33 cellular contexts compared by ENCODE assay signal in genomic region chr14:98347686-98348085, GRCh38.
"Had no signal": no experiment of that assay in that cellular context is flagged by ENCODE, and none has a peak within 500 bp of the region (broad histone marks: within the 10 kb centered on the region; RNA-seq: fewer than 3 reads in every experiment).

No MANE protein-coding gene starts in this region.

- H3K9me3 ChIP-seq: colonic mucosa, Peyer's patch had no signal

- H3K27me3 Mint-ChIP-seq: activated naive CD8-positive, alpha-beta T cell; activated naive CD8-positive, alpha-beta T cell treated with anti-CD3 and anti-CD28 coated beads, Interleukin-2, amount 50 U/mL, for 24 hours; activated T-cell treated with anti-CD3 and anti-CD28 coated beads, Interleukin-2, amount 50 U/mL, for 24 hours; central memory CD8-positive, alpha-beta T cell had no signal

- H3K27me3 ChIP-seq: cardiac muscle cell, colonic mucosa, Peyer's patch had no signal

- H3K27ac Mint-ChIP-seq: activated CD8-positive, alpha-beta T cell treated with anti-CD3 and anti-CD28 coated beads, Interleukin-2, amount 10 ng/mL, durations not matched to agents 7 days and 5 days; activated naive CD8-positive, alpha-beta T cell; activated naive CD8-positive, alpha-beta T cell treated with anti-CD3 and anti-CD28 coated beads, Interleukin-2, amount 50 U/mL, for 24 hours; activated T-cell treated with anti-CD3 and anti-CD28 coated beads, Interleukin-2, amount 50 U/mL, for 24 hours; activated T-helper 2 cell treated with anti-CD3 and anti-CD28 coated beads, Interferon-gamma antibody, Interleukin-2, Interleukin-4, amounts not matched to agents 10 μg/mL and 5 μg/mL and 100 μg/mL, durations not matched to agents 14 hours and 24 hours and 36 hours had no signal

- DNase-seq: activated CD4-positive, alpha-beta T cell treated with anti-CD3 and anti-CD28 coated beads for 1 hour; activated CD4-positive, alpha-beta T cell treated with anti-CD3 and anti-CD28 coated beads for 48 hours; activated CD4-positive, CD25-positive, alpha-beta regulatory T cell; activated CD8-positive, alpha-beta T cell treated with anti-CD3 and anti-CD28 coated beads, Interleukin-2, amount 10 ng/mL, durations not matched to agents 7 days and 5 days; activated gamma-delta T cell; activated naive CD4-positive, alpha-beta T cell treated with Interleukin-2 at 50 U/mL for 16 hours; activated naive CD8-positive, alpha-beta T cell treated with anti-CD3 and anti-CD28 coated beads, Interleukin-2, amount 50 U/mL, for 24 hours; activated T-cell treated with anti-CD3 and anti-CD28 coated beads, Interleukin-2, amount 50 U/mL, for 24 hours; aorta; colonic mucosa; MM.1S; MV-4-11; NCI-H1092; NCI-H1436 treated with DMSO at 0.1 percent for 48 hours; NCI-H1694 treated with DMSO at 0.1 percent for 48 hours; NCI-H2029; NCI-H2171 treated with DMSO at 0.1 percent for 48 hours; NCI-H2227 treated with DMSO at 0.1 percent for 48 hours; NCI-H524 treated with DMSO at 0.1 percent for 48 hours; NCI-H748 treated with DMSO at 0.1 percent for 48 hours; NK-92 treated with Interleukin-12 subunit alpha and Interleukin-12 subunit beta, amount 100 ng/mL, for 24 hours; PC-3; Peyer's patch; RPMI8226; SW 1271; T-helper 1 cell; T-helper 2 cell; T-helper 9 cell; WERI-Rb-1 had no signal

- ATAC-seq: activated CD8-positive, alpha-beta T cell treated with anti-CD3 and anti-CD28 coated beads, Interleukin-2, amount 10 ng/mL, durations not matched to agents 7 days and 5 days; activated naive CD8-positive, alpha-beta T cell treated with anti-CD3 and anti-CD28 coated beads, Interleukin-2, amount 50 U/mL, for 24 hours; PC-3 had no signal

- H3K4me1 Mint-ChIP-seq: activated naive CD8-positive, alpha-beta T cell treated with anti-CD3 and anti-CD28 coated beads, Interleukin-2, amount 50 U/mL, for 24 hours; central memory CD8-positive, alpha-beta T cell had no signal

- H3K4me1 ChIP-seq: colonic mucosa, Peyer's patch had no signal

- H3K9me3 Mint-ChIP-seq: activated naive CD8-positive, alpha-beta T cell treated with anti-CD3 and anti-CD28 coated beads, Interleukin-2, amount 50 U/mL, for 24 hours; activated T-cell treated with anti-CD3 and anti-CD28 coated beads, Interleukin-2, amount 50 U/mL, for 24 hours; activated T-helper 2 cell treated with anti-CD3 and anti-CD28 coated beads, Interferon-gamma antibody, Interleukin-2, Interleukin-4, amounts not matched to agents 10 μg/mL and 5 μg/mL and 100 μg/mL, durations not matched to agents 14 hours and 24 hours and 36 hours; central memory CD8-positive, alpha-beta T cell had no signal

- H3K36me3 ChIP-seq: cardiac muscle cell, colonic mucosa, Peyer's patch, WERI-Rb-1 had no signal

- H3K4me3 Mint-ChIP-seq: activated CD8-positive, alpha-beta T cell treated with anti-CD3 and anti-CD28 coated beads, Interleukin-2, amount 10 ng/mL, durations not matched to agents 7 days and 5 days; activated naive CD8-positive, alpha-beta T cell; activated naive CD8-positive, alpha-beta T cell treated with anti-CD3 and anti-CD28 coated beads, Interleukin-2, amount 50 U/mL, for 24 hours; activated T-cell treated with anti-CD3 and anti-CD28 coated beads, Interleukin-2, amount 50 U/mL, for 24 hours; central memory CD8-positive, alpha-beta T cell had no signal

- H3K27ac ChIP-seq: cardiac muscle cell, colonic mucosa, Peyer's patch, WERI-Rb-1 had no signal

- H3K4me3 ChIP-seq: cardiac muscle cell, colonic mucosa, Peyer's patch had no signal
